In the genomic region with DNA sequence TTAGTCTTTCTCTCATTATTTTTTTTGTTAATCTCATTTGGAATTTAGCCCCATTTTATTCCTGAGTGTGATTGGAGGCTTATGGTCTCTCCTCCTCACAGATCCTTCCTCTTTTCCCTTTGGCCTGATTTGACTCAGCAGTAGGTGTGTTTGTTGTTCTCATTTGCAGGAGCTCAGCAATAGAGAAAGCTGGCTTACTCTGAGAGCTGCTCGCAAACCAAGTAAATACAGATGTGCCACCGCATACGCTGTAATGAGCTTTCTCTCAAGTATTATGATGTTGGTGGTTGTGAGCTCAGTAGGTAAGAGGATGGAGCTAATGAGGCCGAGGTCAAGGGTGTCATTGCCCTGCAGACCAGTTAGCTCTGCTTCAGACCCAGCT, we compare ENCODE assay signal across 8 cellular contexts.
A peak's percentile ranks its signal among the peaks of the same experiment; 100 is the strongest.
DNase-seq lines count a peak whose midpoint lies in the region; ATAC-seq and TF ChIP-seq lines count a peak whose summit lies in the region.

No MANE protein-coding gene starts in this region.

- H3K36me3 Mint-ChIP-seq in naive B cell = peaks cover 40 to 48% of the 10 kb centered on the region in 2 donors

- H3K27me3 ChIP-seq in trophoblast cell (ENCODE audit: insufficient read depth, low read length) (no peaks in the 10 kb centered on the region), heart left ventricle (no peaks in the 10 kb centered on the region)

- H3K4me3 Mint-ChIP-seq in naive B cell = peak overlapping the region in 6 of 8 donors; percentile 34 to 82 (median 64)

- no peak overlapping the region for H3K18ac ChIP-seq in trophoblast cell (ENCODE audit: low read length)

- peaks cover 6 to 13% of the 10 kb centered on the region in 2 experiments for H3K36me3 ChIP-seq in trophoblast cell (ENCODE audit: control insufficient read depth in 1 of 2, insufficient read depth in 2 of 2, low read length in 2 of 2)
- peaks cover 0 to 58% (median 35%) of the 10 kb centered on the region in 9 donors for H3K36me3 ChIP-seq in heart left ventricle

- peaks cover 27 to 40% (median 29%) of the 10 kb centered on the region in 3 donors for H3K4me1 Mint-ChIP-seq in naive B cell

- no peak overlapping the region for H4K91ac ChIP-seq in trophoblast cell (ENCODE audit: low read depth, low read length)

- TF ChIP-seq POLR2A in lower leg skin (IDR thresholded peaks at IDR 0.05) (no peak), heart left ventricle (IDR thresholded peaks at IDR 0.05) (no peak)

- H3K23ac ChIP-seq in trophoblast cell (ENCODE audit: low read length) = no peak overlapping the region

- WGBS in lower leg skin, 2 donors = 77 to 80% methylated on average over 4 of the region's 4 CpGs
- no CpG with 5 or more reads among the region's 4 CpGs for WGBS in trophoblast cell (ENCODE audit: extremely low coverage, insufficient coverage, insufficient read length)
- WGBS in heart left ventricle, 4 donors = 79 to 87% (median 82%) methylated on average over 4 of the region's 4 CpGs

- no peak overlapping the region for H4K8ac ChIP-seq in trophoblast cell (ENCODE audit: low read depth, low read length)

- no peak overlapping the region for H4K12ac ChIP-seq in trophoblast cell (ENCODE audit: low read depth, low read length)

- DNase-seq in NCI-H69 (lab: John Stamatoyannopoulos, UW) = peak; percentile 52
- DNase-seq in naive B cell = no peak
- no peak for DNase-seq in lower leg skin (ENCODE audit: low spot score in 2 of 2)
- no peak for DNase-seq in trophoblast cell
- no peak for DNase-seq in heart left ventricle

- no peak overlapping the region for H3K14ac ChIP-seq in trophoblast cell (ENCODE audit: low read length)

- no peak overlapping the region for H2BK5ac ChIP-seq in trophoblast cell (ENCODE audit: low read depth, low read length, poor library complexity)

- peaks cover 7 to 15% of the 10 kb centered on the region in 2 experiments for H3K4me1 ChIP-seq in trophoblast cell (ENCODE audit: control insufficient read depth in 1 of 2, insufficient read depth in 2 of 2, low read length in 2 of 2)
- H3K4me1 ChIP-seq in heart left ventricle = peaks cover 0 to 46% (median 16%) of the 10 kb centered on the region in 12 donors

- H3K4me2 ChIP-seq in trophoblast cell (ENCODE audit: low read length) = no peak overlapping the region

- H3K27ac ChIP-seq in trophoblast cell (ENCODE audit: low read depth, low read length) (no peak overlapping the region), heart left ventricle (peak overlapping the region in 2 of 12 donors; percentile 40 to 86)

- TF ChIP-seq CTCF in lower leg skin (IDR thresholded peaks at IDR 0.05) = no peak
- TF ChIP-seq CTCF in heart left ventricle (IDR thresholded peaks at IDR 0.05) = no peak

- intact Hi-C loops in lower leg skin (cut with DNase I; ENCODE audit: low total_unique reads) = loop anchor here (10.0 kb wide), 1 partner anchor 469 kb away; no protein-coding TSS in a partner anchor
- intact Hi-C loops in heart left ventricle (cut with DNase I) = no loop called here

- no peak overlapping the region for H2BK12ac ChIP-seq in trophoblast cell (ENCODE audit: low read length)

- no peaks in the 10 kb centered on the region for H3K9me3 Mint-ChIP-seq in naive B cell

- no peaks in the 10 kb centered on the region for H3K79me1 ChIP-seq in trophoblast cell (ENCODE audit: low read length)

- no peak overlapping the region for H3K9ac ChIP-seq in trophoblast cell (ENCODE audit: low read length)

- ATAC-seq in GM18498 (IDR thresholded peaks at IDR 0.05; ENCODE audit: unreplicated experiment) = peak; percentile 65
- ATAC-seq in HG02884 (IDR thresholded peaks at IDR 0.05; ENCODE audit: unreplicated experiment) = peak; percentile 75
- no peak for ATAC-seq in naive B cell (ENCODE audit: low read depth in 2 of 2)
- ATAC-seq in HG03439 (IDR thresholded peaks at IDR 0.05; ENCODE audit: unreplicated experiment) = no peak
- ATAC-seq in heart left ventricle = no peak

- no peak overlapping the region for H2AFZ ChIP-seq in trophoblast cell (ENCODE audit: insufficient read depth, low read length, poor library complexity)

- H2AK5ac ChIP-seq in trophoblast cell (ENCODE audit: low read length) = no peak overlapping the region

- peak overlapping the region in 4 of 6 donors; percentile 2 to 83 (median 56) for H3K27ac Mint-ChIP-seq in naive B cell

- no peak overlapping the region for H3K4ac ChIP-seq in trophoblast cell (ENCODE audit: low read depth, low read length)

- H3K79me2 ChIP-seq in trophoblast cell (ENCODE audit: control insufficient read depth, insufficient read depth, low read length, poor library complexity) = no peaks in the 10 kb centered on the region

- no peaks in the 10 kb centered on the region for H3K27me3 Mint-ChIP-seq in naive B cell

- H3K4me3 ChIP-seq in lower leg skin (ENCODE audit: low read depth, poor library complexity, severe bottlenecking) (no peak overlapping the region), trophoblast cell (ENCODE audit: low read depth, low read length) (no peak overlapping the region), heart left ventricle (no peak overlapping the region)

- H2BK120ac ChIP-seq in trophoblast cell (ENCODE audit: insufficient read depth, low read length, poor library complexity) = no peak overlapping the region

- H3K9me3 ChIP-seq in trophoblast cell (ENCODE audit: insufficient read depth, low read depth, low read length) (no peaks in the 10 kb centered on the region), heart left ventricle (no peaks in the 10 kb centered on the region)

Comparison
In these comparisons a context has a peak if more than half of its experiments do, and no peak if none do; other contexts are left out.
1. ATAC-seq: peak in GM18498 (single experiment) and HG02884 (single experiment); none in naive B cell (0 of 2), HG03439 (single experiment) and heart left ventricle (0 of 4).